Comparison of ENCODE assay signal across 1 cellular context in the genomic region with DNA sequence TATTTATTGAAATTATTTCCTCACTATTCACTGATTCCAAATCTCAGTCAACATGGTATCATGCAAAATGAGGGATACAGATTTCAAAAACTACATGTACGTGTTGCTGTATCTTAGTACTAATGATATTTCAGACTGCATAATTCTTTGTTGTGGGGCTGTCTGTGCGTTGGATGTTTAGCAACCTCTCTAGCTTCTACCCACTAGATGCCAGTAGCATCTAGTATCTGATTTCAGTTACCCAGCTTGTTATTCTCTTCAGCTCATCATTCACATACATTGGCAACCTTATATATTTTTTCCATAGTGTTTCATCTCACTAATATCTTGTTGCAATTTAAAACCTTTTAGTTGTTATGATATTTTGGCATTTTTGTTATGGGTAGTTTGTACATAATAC.
TF ChIP-seq lines count a peak whose summit lies in the region.

No MANE protein-coding gene starts in this region.

TF ChIP-seq in GM23338, 12 proteins besides CTCF, POLR2A, EP300 and RAD21 (continued from another document):
- TF ChIP-seq, protein P1, sequence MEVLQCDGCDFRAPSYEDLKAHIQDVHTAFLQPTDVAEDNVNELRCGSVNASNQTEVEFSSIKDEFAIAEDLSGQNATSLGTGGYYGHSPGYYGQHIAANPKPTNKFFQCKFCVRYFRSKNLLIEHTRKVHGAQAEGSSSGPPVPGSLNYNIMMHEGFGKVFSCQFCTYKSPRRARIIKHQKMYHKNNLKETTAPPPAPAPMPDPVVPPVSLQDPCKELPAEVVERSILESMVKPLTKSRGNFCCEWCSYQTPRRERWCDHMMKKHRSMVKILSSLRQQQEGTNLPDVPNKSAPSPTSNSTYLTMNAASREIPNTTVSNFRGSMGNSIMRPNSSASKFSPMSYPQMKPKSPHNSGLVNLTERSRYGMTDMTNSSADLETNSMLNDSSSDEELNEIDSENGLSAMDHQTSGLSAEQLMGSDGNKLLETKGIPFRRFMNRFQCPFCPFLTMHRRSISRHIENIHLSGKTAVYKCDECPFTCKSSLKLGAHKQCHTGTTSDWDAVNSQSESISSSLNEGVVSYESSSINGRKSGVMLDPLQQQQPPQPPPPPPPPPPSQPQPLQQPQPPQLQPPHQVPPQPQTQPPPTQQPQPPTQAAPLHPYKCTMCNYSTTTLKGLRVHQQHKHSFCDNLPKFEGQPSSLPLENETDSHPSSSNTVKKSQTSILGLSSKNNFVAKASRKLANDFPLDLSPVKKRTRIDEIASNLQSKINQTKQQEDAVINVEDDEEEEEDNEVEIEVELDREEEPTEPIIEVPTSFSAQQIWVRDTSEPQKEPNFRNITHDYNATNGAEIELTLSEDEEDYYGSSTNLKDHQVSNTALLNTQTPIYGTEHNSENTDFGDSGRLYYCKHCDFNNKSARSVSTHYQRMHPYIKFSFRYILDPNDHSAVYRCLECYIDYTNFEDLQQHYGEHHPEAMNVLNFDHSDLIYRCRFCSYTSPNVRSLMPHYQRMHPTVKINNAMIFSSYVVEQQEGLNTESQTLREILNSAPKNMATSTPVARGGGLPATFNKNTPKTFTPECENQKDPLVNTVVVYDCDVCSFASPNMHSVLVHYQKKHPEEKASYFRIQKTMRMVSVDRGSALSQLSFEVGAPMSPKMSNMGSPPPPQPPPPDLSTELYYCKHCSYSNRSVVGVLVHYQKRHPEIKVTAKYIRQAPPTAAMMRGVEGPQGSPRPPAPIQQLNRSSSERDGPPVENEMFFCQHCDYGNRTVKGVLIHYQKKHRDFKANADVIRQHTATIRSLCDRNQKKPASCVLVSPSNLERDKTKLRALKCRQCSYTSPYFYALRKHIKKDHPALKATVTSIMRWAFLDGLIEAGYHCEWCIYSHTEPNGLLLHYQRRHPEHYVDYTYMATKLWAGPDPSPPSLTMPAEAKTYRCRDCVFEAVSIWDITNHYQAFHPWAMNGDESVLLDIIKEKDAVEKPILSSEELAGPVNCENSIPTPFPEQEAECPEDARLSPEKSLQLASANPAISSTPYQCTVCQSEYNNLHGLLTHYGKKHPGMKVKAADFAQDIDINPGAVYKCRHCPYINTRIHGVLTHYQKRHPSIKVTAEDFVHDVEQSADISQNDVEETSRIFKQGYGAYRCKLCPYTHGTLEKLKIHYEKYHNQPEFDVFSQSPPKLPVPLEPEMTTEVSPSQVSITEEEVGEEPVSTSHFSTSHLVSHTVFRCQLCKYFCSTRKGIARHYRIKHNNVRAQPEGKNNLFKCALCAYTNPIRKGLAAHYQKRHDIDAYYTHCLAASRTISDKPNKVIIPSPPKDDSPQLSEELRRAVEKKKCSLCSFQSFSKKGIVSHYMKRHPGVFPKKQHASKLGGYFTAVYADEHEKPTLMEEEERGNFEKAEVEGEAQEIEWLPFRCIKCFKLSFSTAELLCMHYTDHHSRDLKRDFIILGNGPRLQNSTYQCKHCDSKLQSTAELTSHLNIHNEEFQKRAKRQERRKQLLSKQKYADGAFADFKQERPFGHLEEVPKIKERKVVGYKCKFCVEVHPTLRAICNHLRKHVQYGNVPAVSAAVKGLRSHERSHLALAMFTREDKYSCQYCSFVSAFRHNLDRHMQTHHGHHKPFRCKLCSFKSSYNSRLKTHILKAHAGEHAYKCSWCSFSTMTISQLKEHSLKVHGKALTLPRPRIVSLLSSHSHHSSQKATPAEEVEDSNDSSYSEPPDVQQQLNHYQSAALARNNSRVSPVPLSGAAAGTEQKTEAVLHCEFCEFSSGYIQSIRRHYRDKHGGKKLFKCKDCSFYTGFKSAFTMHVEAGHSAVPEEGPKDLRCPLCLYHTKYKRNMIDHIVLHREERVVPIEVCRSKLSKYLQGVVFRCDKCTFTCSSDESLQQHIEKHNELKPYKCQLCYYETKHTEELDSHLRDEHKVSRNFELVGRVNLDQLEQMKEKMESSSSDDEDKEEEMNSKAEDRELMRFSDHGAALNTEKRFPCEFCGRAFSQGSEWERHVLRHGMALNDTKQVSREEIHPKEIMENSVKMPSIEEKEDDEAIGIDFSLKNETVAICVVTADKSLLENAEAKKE (CRISPR knock-in tag; IDR thresholded peaks at IDR 0.05): no peak
- no peak for TF ChIP-seq JUNB (IDR thresholded peaks at IDR 0.05; ENCODE audit: unreplicated experiment)
- TF ChIP-seq ZNF331 (CRISPR knock-in tag; IDR thresholded peaks at IDR 0.05; ENCODE audit: low read depth): no peak
- TF ChIP-seq ZNF114 (CRISPR knock-in tag; IDR thresholded peaks at IDR 0.05): no peak
- TF ChIP-seq NANOG (IDR thresholded peaks at IDR 0.05; ENCODE audit: borderline replicate concordance): no peak
- TF ChIP-seq, protein P2, sequence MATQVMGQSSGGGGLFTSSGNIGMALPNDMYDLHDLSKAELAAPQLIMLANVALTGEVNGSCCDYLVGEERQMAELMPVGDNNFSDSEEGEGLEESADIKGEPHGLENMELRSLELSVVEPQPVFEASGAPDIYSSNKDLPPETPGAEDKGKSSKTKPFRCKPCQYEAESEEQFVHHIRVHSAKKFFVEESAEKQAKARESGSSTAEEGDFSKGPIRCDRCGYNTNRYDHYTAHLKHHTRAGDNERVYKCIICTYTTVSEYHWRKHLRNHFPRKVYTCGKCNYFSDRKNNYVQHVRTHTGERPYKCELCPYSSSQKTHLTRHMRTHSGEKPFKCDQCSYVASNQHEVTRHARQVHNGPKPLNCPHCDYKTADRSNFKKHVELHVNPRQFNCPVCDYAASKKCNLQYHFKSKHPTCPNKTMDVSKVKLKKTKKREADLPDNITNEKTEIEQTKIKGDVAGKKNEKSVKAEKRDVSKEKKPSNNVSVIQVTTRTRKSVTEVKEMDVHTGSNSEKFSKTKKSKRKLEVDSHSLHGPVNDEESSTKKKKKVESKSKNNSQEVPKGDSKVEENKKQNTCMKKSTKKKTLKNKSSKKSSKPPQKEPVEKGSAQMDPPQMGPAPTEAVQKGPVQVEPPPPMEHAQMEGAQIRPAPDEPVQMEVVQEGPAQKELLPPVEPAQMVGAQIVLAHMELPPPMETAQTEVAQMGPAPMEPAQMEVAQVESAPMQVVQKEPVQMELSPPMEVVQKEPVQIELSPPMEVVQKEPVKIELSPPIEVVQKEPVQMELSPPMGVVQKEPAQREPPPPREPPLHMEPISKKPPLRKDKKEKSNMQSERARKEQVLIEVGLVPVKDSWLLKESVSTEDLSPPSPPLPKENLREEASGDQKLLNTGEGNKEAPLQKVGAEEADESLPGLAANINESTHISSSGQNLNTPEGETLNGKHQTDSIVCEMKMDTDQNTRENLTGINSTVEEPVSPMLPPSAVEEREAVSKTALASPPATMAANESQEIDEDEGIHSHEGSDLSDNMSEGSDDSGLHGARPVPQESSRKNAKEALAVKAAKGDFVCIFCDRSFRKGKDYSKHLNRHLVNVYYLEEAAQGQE (IDR thresholded peaks at IDR 0.05; ENCODE audit: unreplicated experiment): no peak
- TF ChIP-seq CREB1 (CRISPR knock-in tag; IDR thresholded peaks at IDR 0.05; ENCODE audit: low read depth): no peak
- TF ChIP-seq STAT1 (IDR thresholded peaks at IDR 0.05; ENCODE audit: unreplicated experiment): no peak
- TF ChIP-seq EZH2 (IDR thresholded peaks at IDR 0.05; ENCODE audit: low read depth, unreplicated experiment): no peak
